8 cellular contexts compared by ENCODE assay signal in the genomic region with DNA sequence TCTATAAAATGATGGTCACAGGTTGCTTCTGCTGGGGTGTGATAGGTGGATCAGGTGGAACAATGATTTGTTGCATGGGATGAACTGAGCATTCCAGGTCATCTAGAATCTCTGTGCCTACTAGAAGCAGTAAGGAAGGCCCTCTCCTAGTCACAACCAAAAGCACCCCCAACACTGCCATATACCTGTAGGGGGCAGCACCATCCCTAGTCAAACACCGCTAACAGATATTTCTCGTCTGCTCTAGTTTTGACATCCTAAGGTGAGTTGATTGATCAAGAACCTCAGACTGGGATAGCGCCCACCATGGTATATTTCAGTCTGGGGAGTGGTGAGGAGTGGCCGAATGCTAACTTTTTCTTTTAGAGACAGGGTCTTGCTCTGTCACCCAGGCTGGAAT.
A peak's percentile ranks its signal among the peaks of the same experiment; 100 is the strongest.
DNase-seq lines count a peak whose midpoint lies in the region; ATAC-seq and TF ChIP-seq lines count a peak whose summit lies in the region.

No MANE protein-coding gene starts in this region.

- ATAC-seq in activated naive CD4-positive, alpha-beta T cell treated with anti-CD3 and anti-CD28 coated beads, Interleukin-2, amount 50 U/mL, for 72 hours = peak; percentile 40 to 45
- ATAC-seq in mucosa of descending colon (peak; percentile 44), HG02623 (IDR thresholded peaks at IDR 0.05; ENCODE audit: unreplicated experiment) (no peak)

- H3K4me1 ChIP-seq in mucosa of descending colon (ENCODE audit: low read depth) = no peaks in the 10 kb centered on the region

- no peaks in the 10 kb centered on the region for H3K36me3 ChIP-seq in mucosa of descending colon (ENCODE audit: low read depth)

- intact Hi-C loops in mucosa of descending colon (cut with DNase I, micrococcal nuclease) = no loop called here

- H3K4me3 ChIP-seq in LNCaP clone FGC (ENCODE audit: low read depth, low read length) = no peak overlapping the region
- no peak overlapping the region for H3K4me3 ChIP-seq in mucosa of descending colon

- H3K9me3 ChIP-seq in mucosa of descending colon = no peaks in the 10 kb centered on the region

- TF ChIP-seq CTCF in LNCaP clone FGC (IDR thresholded peaks at IDR 0.05; ENCODE audit: control insufficient read depth, extremely low read depth, insufficient read depth) (peak; percentile 31; the same call in 1 of the 2 replicates), mucosa of descending colon (IDR thresholded peaks at IDR 0.05) (no peak)

- no peak overlapping the region for H3K27ac Mint-ChIP-seq in activated naive CD4-positive, alpha-beta T cell treated with anti-CD3 and anti-CD28 coated beads, Interleukin-2, amount 50 U/mL, for 72 hours

- peak; percentile 68 for DNase-seq in activated effector memory CD4-positive, alpha-beta T cell treated with anti-CD3 and anti-CD28 coated beads, Interleukin-2, amount 50 U/mL, for 16 hours
- DNase-seq in activated effector memory CD4-positive, alpha-beta T cell treated with Interleukin-2 at 50 U/mL for 16 hours = no peak
- DNase-seq in LNCaP clone FGC (ENCODE audit: low read depth) = no peak
- peak in 1 of 2 donors; percentile 40 for DNase-seq in activated naive CD4-positive, alpha-beta T cell treated with anti-CD3 and anti-CD28 coated beads, Interleukin-2, amount 50 U/mL, for 72 hours (ENCODE audit: low spot score in 2 of 2)
- DNase-seq in mucosa of descending colon = peak in 1 of 3 donors; percentile 39
- DNase-seq in glomerular visceral epithelial cell (ENCODE audit: extremely low spot score) = no peak
- DNase-seq in C1 segment of cervical spinal cord (lab: John Stamatoyannopoulos, UW) = no peak

- no peaks in the 10 kb centered on the region for H3K36me3 Mint-ChIP-seq in activated naive CD4-positive, alpha-beta T cell treated with anti-CD3 and anti-CD28 coated beads, Interleukin-2, amount 50 U/mL, for 72 hours

- H3K9me3 Mint-ChIP-seq in activated naive CD4-positive, alpha-beta T cell treated with anti-CD3 and anti-CD28 coated beads, Interleukin-2, amount 50 U/mL, for 72 hours = no peaks in the 10 kb centered on the region
